Comparison of ENCODE assay signal across 1 cellular context in genomic region chr1:6491966-6492365, GRCh38.
TF ChIP-seq lines count a peak whose summit lies in the region.

No MANE protein-coding gene starts in this region.

TF ChIP-seq in GM23338, 12 proteins besides CTCF, POLR2A, EP300 and RAD21:
- TF ChIP-seq REST (IDR thresholded peaks at IDR 0.05; ENCODE audit: unreplicated experiment), result no peak
- TF ChIP-seq ZNF462 (CRISPR knock-in tag; IDR thresholded peaks at IDR 0.05), result no peak
- TF ChIP-seq CREB1 (CRISPR knock-in tag; IDR thresholded peaks at IDR 0.05; ENCODE audit: low read depth), result no peak
- no peak for TF ChIP-seq POLR2AphosphoS5 (IDR thresholded peaks at IDR 0.05; ENCODE audit: low read depth)
- no peak for TF ChIP-seq ZNF331 (CRISPR knock-in tag; IDR thresholded peaks at IDR 0.05; ENCODE audit: low read depth)
- TF ChIP-seq EZH2phosphoT487 (IDR thresholded peaks at IDR 0.05; ENCODE audit: unreplicated experiment), result no peak
- TF ChIP-seq EZH2 (IDR thresholded peaks at IDR 0.05; ENCODE audit: low read depth, unreplicated experiment), result no peak
- TF ChIP-seq JUNB (IDR thresholded peaks at IDR 0.05; ENCODE audit: unreplicated experiment), result no peak
